ENCODE assay signal across 13 cellular contexts in the genomic region with DNA sequence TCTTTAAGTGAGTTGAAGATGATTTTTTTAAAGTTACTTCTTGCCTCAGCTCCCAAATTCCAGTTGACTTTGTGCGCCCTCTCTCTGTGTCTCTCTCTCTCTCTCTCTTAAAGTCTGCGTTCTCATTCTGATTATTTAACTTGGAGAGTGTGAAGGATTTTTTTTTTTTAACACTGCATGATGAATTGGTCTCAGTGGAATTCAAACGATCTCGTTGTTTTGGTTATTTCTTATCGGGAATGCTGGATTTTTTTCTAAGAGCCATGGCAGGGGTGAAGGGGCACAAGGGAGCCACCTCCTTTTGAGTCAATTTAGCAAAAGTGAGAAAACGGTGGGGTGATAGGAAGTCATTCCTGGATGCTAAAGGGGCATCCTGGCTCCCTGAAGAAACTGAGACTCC.
DNase-seq lines count a peak whose midpoint lies in the region; ATAC-seq and TF ChIP-seq lines count a peak whose summit lies in the region.
"Had no signal": no experiment of that assay in that cellular context is flagged by ENCODE, and none has a peak within 500 bp of the region (broad histone marks: within the 10 kb centered on the region; RNA-seq: fewer than 3 reads in every experiment).

No MANE protein-coding gene starts in this region.

- no peaks in the 10 kb centered on the region for H3K9me3 ChIP-seq in adipocyte (ENCODE audit: control insufficient read depth, low read length)
- H3K9me3 ChIP-seq: uterus had no signal

- peak overlapping the region; percentile 89 for H3K27ac Mint-ChIP-seq in progenitor cell of endocrine pancreas

- ATAC-seq in left cardiac atrium = peak; percentile 66 to 73
- ATAC-seq in GM21447 (IDR thresholded peaks at IDR 0.05; ENCODE audit: unreplicated experiment) = no peak

- TF ChIP-seq CTCF in C4-2B (conservative IDR thresholded peaks at IDR 0.05) (no peak), progenitor cell of endocrine pancreas (IDR thresholded peaks at IDR 0.05; ENCODE audit: unreplicated experiment) (no peak)

- peaks cover 2% of the 10 kb centered on the region for H3K36me3 Mint-ChIP-seq in progenitor cell of endocrine pancreas (ENCODE audit: insufficient read depth)

- no peak overlapping the region for H3K4me3 ChIP-seq in adipocyte (ENCODE audit: low read length)
- H3K4me3 ChIP-seq: uterus had no signal

- DNase-seq in adipocyte (ENCODE audit: low read depth) (peak; percentile 30), left cardiac atrium (no peak), progenitor cell of endocrine pancreas (ENCODE audit: low spot score, unreplicated experiment) (no peak), NCI-H2227 treated with DMSO at 0.1 percent for 48 hours (lab: John Stamatoyannopoulos, UW) (no peak), hippocampal formation (lab: John Stamatoyannopoulos, UW) (no peak)
- no peak for DNase-seq in activated T-cell treated with anti-CD3 and anti-CD28 coated beads, Interleukin-2, amount 50 U/mL, for 48 hours
- DNase-seq: central memory CD4-positive, alpha-beta T cell; NCI-H1694 treated with DMSO at 0.1 percent for 48 hours; occipital lobe; T1000; uterus had no signal

- no peaks in the 10 kb centered on the region for H3K27me3 Mint-ChIP-seq in progenitor cell of endocrine pancreas

- peak overlapping the region; percentile 44 for H3K4me3 Mint-ChIP-seq in progenitor cell of endocrine pancreas (ENCODE audit: low read depth)

- H3K27me3 ChIP-seq in adipocyte (replicated peaks; ENCODE audit: control insufficient read depth, insufficient read depth, low read length) = no peaks in the 10 kb centered on the region
- H3K27me3 ChIP-seq: uterus had no signal

- no peaks in the 10 kb centered on the region for H3K36me3 ChIP-seq in adipocyte (ENCODE audit: control insufficient read depth, insufficient read depth, low read length, severe bottlenecking)
- H3K36me3 ChIP-seq: uterus had no signal

- H3K9ac ChIP-seq in adipocyte (ENCODE audit: low read length) = peak overlapping the region; percentile 38

- no peaks in the 10 kb centered on the region for H3K9me3 Mint-ChIP-seq in progenitor cell of endocrine pancreas (ENCODE audit: low read depth)

- intact Hi-C loops in left cardiac atrium (cut with DNase I) = no loop called here

- peaks cover 46% of the 10 kb centered on the region for H3K4me1 Mint-ChIP-seq in progenitor cell of endocrine pancreas (ENCODE audit: low read depth)

- peaks cover 29% of the 10 kb centered on the region for H3K4me1 ChIP-seq in adipocyte (ENCODE audit: control insufficient read depth, insufficient read depth, low read length)
- H3K4me1 ChIP-seq: uterus had no signal

- peak overlapping the region; percentile 74 for H3K27ac ChIP-seq in C4-2B
